ENCODE assay signal across 26 cellular contexts in genomic region chr20:58722877-58723627, GRCh38. TPM values are rescaled to one million over a fixed set of nuclear protein-coding genes. Genes with fewer than 3 reads are reported as not detected.
DNase-seq lines count a peak whose midpoint lies in the region; ATAC-seq and TF ChIP-seq lines count a peak whose summit lies in the region.
"Had no signal": no experiment of that assay in that cellular context is flagged by ENCODE, and none has a peak within 500 bp of the region (broad histone marks: within the 10 kb centered on the region; RNA-seq: fewer than 3 reads in every experiment).

No MANE protein-coding gene starts in this region.

- DNase-seq in natural killer cell (peak; percentile 3), esophagus muscularis mucosa (ENCODE audit: extremely low spot score) (peak; percentile 81), progenitor cell of endocrine pancreas (ENCODE audit: low spot score, unreplicated experiment) (no peak), SKM-1 (lab: John Stamatoyannopoulos, UW; ENCODE audit: unreplicated experiment) (no peak), NCI-H1694 (lab: John Stamatoyannopoulos, UW) (no peak)
- no peak for DNase-seq in natural killer cell treated with Interleukin-12 subunit alpha and Interleukin-12 subunit beta and Interleukin-15 and Interleukin-18, amount 100 ng/mL, for 72 hours (ENCODE audit: low spot score)
- DNase-seq: activated B cell treated with CpG ODN at 0.5 μM for 24 hours; activated naive CD4-positive, alpha-beta T cell treated with anti-CD3 and anti-CD28 coated beads, Interleukin-2, amount 50 U/mL, for 16 hours; amygdala; brain microvascular endothelial cell; effector CD4-positive, alpha-beta T cell; EL; hypothalamus; immature natural killer cell; KG1; mesendoderm; NCI-H1105; NCI-H187 treated with DMSO at 0.1 percent for 48 hours; NCI-H526; PC-3; stimulated activated naive CD4-positive, alpha-beta T cell had no signal

- H3K36me3 Mint-ChIP-seq in natural killer cell (no peaks in the 10 kb centered on the region), progenitor cell of endocrine pancreas (ENCODE audit: insufficient read depth) (no peaks in the 10 kb centered on the region)
- H3K36me3 Mint-ChIP-seq in natural killer cell treated with Interleukin-12 subunit alpha and Interleukin-12 subunit beta and Interleukin-15 and Interleukin-18, amount 100 ng/mL, for 72 hours: no peaks in the 10 kb centered on the region
- H3K36me3 Mint-ChIP-seq: immature natural killer cell had no signal

- intact Hi-C loops in natural killer cell (cut with micrococcal nuclease): no loop called here
- intact Hi-C loops in esophagus muscularis mucosa (cut with DNase I): no loop called here

- H3K4me3 Mint-ChIP-seq in natural killer cell (no peak overlapping the region), progenitor cell of endocrine pancreas (ENCODE audit: low read depth) (no peak overlapping the region)
- no peak overlapping the region for H3K4me3 Mint-ChIP-seq in natural killer cell treated with Interleukin-12 subunit alpha and Interleukin-12 subunit beta and Interleukin-15 and Interleukin-18, amount 100 ng/mL, for 72 hours
- H3K4me3 Mint-ChIP-seq: activated B cell treated with CpG ODN at 0.5 μM for 24 hours; immature natural killer cell; T-helper 1 cell treated with Interleukin-12 subunit alpha and Interleukin-12 subunit beta and Interleukin-4 antibody, amounts not matched to agents 30 μg/mL and 1 μg/mL, for 36 hours had no signal

- TF ChIP-seq CTCF in natural killer cell (IDR thresholded peaks at IDR 0.05): no peak
- no peak for TF ChIP-seq CTCF in esophagus muscularis mucosa (IDR thresholded peaks at IDR 0.05)
- no peak for TF ChIP-seq CTCF in progenitor cell of endocrine pancreas (IDR thresholded peaks at IDR 0.05; ENCODE audit: unreplicated experiment)

- peaks cover 0 to 49% (median 6%) of the 10 kb centered on the region in 4 donors for H3K27me3 ChIP-seq in esophagus muscularis mucosa
- H3K27me3 ChIP-seq: BLaER1 had no signal

- H3K9me3 Mint-ChIP-seq in natural killer cell (no peaks in the 10 kb centered on the region), progenitor cell of endocrine pancreas (ENCODE audit: low read depth) (peaks cover 24% of the 10 kb centered on the region)
- H3K9me3 Mint-ChIP-seq in natural killer cell treated with Interleukin-12 subunit alpha and Interleukin-12 subunit beta and Interleukin-15 and Interleukin-18, amount 100 ng/mL, for 72 hours: no peaks in the 10 kb centered on the region
- H3K9me3 Mint-ChIP-seq: T-helper 1 cell treated with Interleukin-12 subunit alpha and Interleukin-12 subunit beta and Interleukin-4 antibody, amounts not matched to agents 30 μg/mL and 1 μg/mL, for 36 hours had no signal

- no peaks in the 10 kb centered on the region for H3K36me3 ChIP-seq in esophagus muscularis mucosa
- H3K36me3 ChIP-seq: BLaER1, brain microvascular endothelial cell had no signal

- H3K27ac ChIP-seq in esophagus muscularis mucosa (replicated peaks in 1 of 4): no peak overlapping the region
- H3K27ac ChIP-seq: BLaER1, brain microvascular endothelial cell, SK-N-MC had no signal

- no peaks in the 10 kb centered on the region for H3K4me1 Mint-ChIP-seq in natural killer cell
- H3K4me1 Mint-ChIP-seq in natural killer cell treated with Interleukin-12 subunit alpha and Interleukin-12 subunit beta and Interleukin-15 and Interleukin-18, amount 100 ng/mL, for 72 hours (ENCODE audit: low read depth in 2 of 2): no peaks in the 10 kb centered on the region
- H3K4me1 Mint-ChIP-seq in progenitor cell of endocrine pancreas (ENCODE audit: low read depth): no peaks in the 10 kb centered on the region
- H3K4me1 Mint-ChIP-seq: activated B cell treated with CpG ODN at 0.5 μM for 24 hours, immature natural killer cell had no signal

- H3K27ac Mint-ChIP-seq in natural killer cell (no peak overlapping the region), progenitor cell of endocrine pancreas (peak overlapping the region; percentile 49)
- H3K27ac Mint-ChIP-seq in natural killer cell treated with Interleukin-12 subunit alpha and Interleukin-12 subunit beta and Interleukin-15 and Interleukin-18, amount 100 ng/mL, for 72 hours: no peak overlapping the region
- H3K27ac Mint-ChIP-seq: activated B cell treated with CpG ODN at 0.5 μM for 24 hours; immature natural killer cell; T-helper 1 cell treated with Interleukin-12 subunit alpha and Interleukin-12 subunit beta and Interleukin-4 antibody, amounts not matched to agents 30 μg/mL and 1 μg/mL, for 36 hours had no signal

- no peak for TF ChIP-seq EP300 in esophagus muscularis mucosa (IDR thresholded peaks at IDR 0.05)

- WGBS in esophagus muscularis mucosa: 82% methylated on average over 9 of the region's 9 CpGs

- ATAC-seq in natural killer cell (no peak), esophagus mucosa (no peak)
- ATAC-seq in natural killer cell treated with Interleukin-12 subunit alpha and Interleukin-12 subunit beta and Interleukin-15 and Interleukin-18, amount 100 ng/mL, for 72 hours: no peak
- ATAC-seq: PC-3 had no signal

- peaks cover 40 to 53% of the 10 kb centered on the region in 2 donors for H3K27me3 Mint-ChIP-seq in natural killer cell (ENCODE audit: low read depth in 2 of 2)
- H3K27me3 Mint-ChIP-seq in natural killer cell treated with Interleukin-12 subunit alpha and Interleukin-12 subunit beta and Interleukin-15 and Interleukin-18, amount 100 ng/mL, for 72 hours: peaks cover 40 to 70% of the 10 kb centered on the region in 2 donors
- H3K27me3 Mint-ChIP-seq in progenitor cell of endocrine pancreas: peaks cover 27% of the 10 kb centered on the region

- no peak for TF ChIP-seq POLR2A in esophagus muscularis mucosa (IDR thresholded peaks at IDR 0.05; ENCODE audit: low read depth)

- no peak overlapping the region for H3K4me3 ChIP-seq in esophagus muscularis mucosa
- H3K4me3 ChIP-seq: BLaER1, SK-N-MC, skin epidermis had no signal

- peaks cover 0 to 8% (median 3%) of the 10 kb centered on the region in 4 donors for H3K9me3 ChIP-seq in esophagus muscularis mucosa

- no peaks in the 10 kb centered on the region for H3K4me1 ChIP-seq in esophagus muscularis mucosa

RNA-seq across cellular contexts. Expression of gene NPEPL1, which starts 30.5 kb away (rescaled TPM):
- total RNA-seq in natural killer cell: 10 to 100 TPM; 66.0 to 83.7 (median 68.4) TPM
- total RNA-seq in natural killer cell treated with Interleukin-12 subunit alpha and Interleukin-12 subunit beta and Interleukin-15 and Interleukin-18, amount 100 ng/mL, for 72 hours: 10 to 100 TPM; 23.6 to 30.4 TPM
- 10 to 100 TPM; 29.0 to 59.0 (median 50.5) TPM for total RNA-seq in esophagus muscularis mucosa
- 55.4 and 56.3 TPM in 2 replicates for total RNA-seq in progenitor cell of endocrine pancreas
- 21.9 TPM for total RNA-seq in esophagus mucosa

Comparison
In these comparisons a context has a peak if more than half of its experiments do, and no peak if none do; other contexts are left out.
1. DNase-seq: peak in natural killer cell (single experiment) and esophagus muscularis mucosa (single experiment); none in natural killer cell treated with Interleukin-12 subunit alpha and Interleukin-12 subunit beta and Interleukin-15 and Interleukin-18, amount 100 ng/mL, for 72 hours (single experiment), progenitor cell of endocrine pancreas (single experiment), SKM-1 (single experiment) and NCI-H1694 (single experiment).